8 cellular contexts compared by ENCODE assay signal in genomic region chr1:26378088-26378878, GRCh38. TPM values are rescaled to one million over a fixed set of nuclear protein-coding genes. Genes with fewer than 3 reads are reported as not detected.
DNase-seq lines count a peak whose midpoint lies in the region; TF ChIP-seq lines count a peak whose summit lies in the region.

No MANE protein-coding gene starts in this region.

- no peaks in the 10 kb centered on the region for H3K9me3 Mint-ChIP-seq in CD14-positive monocyte

- H3K4me3 ChIP-seq in fibroblast of villous mesenchyme (ENCODE audit: low read depth, low read length) (peak overlapping the region; percentile 34), prostate gland (no peak overlapping the region)

- no peaks in the 10 kb centered on the region for H3K36me3 Mint-ChIP-seq in CD14-positive monocyte

- no peaks in the 10 kb centered on the region for H3K36me3 ChIP-seq in prostate gland

- H3K27ac ChIP-seq in prostate gland = no peak overlapping the region

- peaks cover 47% of the 10 kb centered on the region for H3K4me1 Mint-ChIP-seq in CD14-positive monocyte

- TF ChIP-seq POLR2A in prostate gland (IDR thresholded peaks at IDR 0.05) = no peak

- H3K27me3 ChIP-seq in prostate gland (replicated peaks; ENCODE audit: insufficient read depth) = no peaks in the 10 kb centered on the region

- DNase-seq in CD14-positive monocyte (ENCODE audit: low spot score) = no peak
- peak; percentile 90 for DNase-seq in H4 (ENCODE audit: low spot score)
- peak; percentile 28 for DNase-seq in NK-92 (lab: John Stamatoyannopoulos, UW; ENCODE audit: unreplicated experiment)
- peak; percentile 82 for DNase-seq in activated CD8-positive, alpha-beta memory T cell treated with anti-CD3 and anti-CD28 coated beads, Interleukin-2, amount 50 U/mL, for 48 hours
- DNase-seq in fibroblast of villous mesenchyme (ENCODE audit: low read depth) = peak; percentile 98
- DNase-seq in stimulated activated CD4-positive, alpha-beta T cell treated with anti-CD3 and anti-CD28 coated beads, Interleukin-2, amount 100 ng/mL, for 48 hours = peak; percentile 36 to 60
- no peak for DNase-seq in NAMALWA (ENCODE audit: low spot score)
- no peak for DNase-seq in prostate gland (ENCODE audit: low spot score)

- TF ChIP-seq CTCF in CD14-positive monocyte (IDR thresholded peaks at IDR 0.05) (no peak), fibroblast of villous mesenchyme (IDR thresholded peaks at IDR 0.05; ENCODE audit: insufficient read depth, low read depth, low read length) (no peak), prostate gland (IDR thresholded peaks at IDR 0.05) (no peak)

- H3K9me3 ChIP-seq in prostate gland = no peaks in the 10 kb centered on the region

- H3K27me3 Mint-ChIP-seq in CD14-positive monocyte (ENCODE audit: low read depth in 3 of 3) = peaks cover 12 to 16% (median 13%) of the 10 kb centered on the region in 3 donors

- intact Hi-C loops in CD14-positive monocyte (cut with micrococcal nuclease) (no loop called here), prostate gland (cut with DNase I) (no loop called here)

- peak overlapping the region; percentile 20 to 77 for H3K4me3 Mint-ChIP-seq in CD14-positive monocyte

- H3K27ac Mint-ChIP-seq in CD14-positive monocyte = peak overlapping the region; percentile 63 to 88 (median 78)

- H3K4me1 ChIP-seq in prostate gland (replicated peaks) = no peaks in the 10 kb centered on the region

- WGBS in prostate gland = 49% methylated on average over 5 of the region's 5 CpGs

RNA-seq across cellular contexts. Expression of gene ZNF683, which starts 5.7 kb away (rescaled TPM):
- not detected for polyA plus RNA-seq in CD14-positive monocyte
- total RNA-seq in H4 (2014; rRNA removed; shearing (Covaris generic)) = not detected in 2 replicates
- total RNA-seq in fibroblast of villous mesenchyme (not detected in 2 replicates), prostate gland (1 to 10 TPM in 1 of 2 donors, not detected in 1; 4.8 TPM)

RNA-seq across cellular contexts. Expression of gene CRYBG2, which starts 24.4 kb away (rescaled TPM):
- not detected for polyA plus RNA-seq in CD14-positive monocyte
- total RNA-seq in H4 (2014; rRNA removed; shearing (Covaris generic)) = not detected in 2 replicates
- total RNA-seq in fibroblast of villous mesenchyme (not detected in 2 replicates), prostate gland (1 to 10 TPM; 3.9 to 4.8 TPM)

RNA-seq across cellular contexts. Expression of gene LIN28A, which starts 32.3 kb away (rescaled TPM):
- not detected for polyA plus RNA-seq in CD14-positive monocyte
- total RNA-seq in H4 (2014; rRNA removed; shearing (Covaris generic)) = not detected in 2 replicates
- total RNA-seq in fibroblast of villous mesenchyme = not detected in 2 replicates
- under 1 TPM in 1 of 2 donors, not detected in 1; 0.17 TPM for total RNA-seq in prostate gland

RNA-seq across cellular contexts. Expression of gene DHDDS, which starts 53.8 kb away (rescaled TPM):
- polyA plus RNA-seq in CD14-positive monocyte = 10 to 100 TPM; 21.3 to 24.0 TPM
- total RNA-seq in H4 (2014; rRNA removed; shearing (Covaris generic)) = 24.6 and 39.4 TPM in 2 replicates
- 57.7 and 69.1 TPM in 2 replicates for total RNA-seq in fibroblast of villous mesenchyme
- 10 to 100 TPM; 28.9 to 39.0 TPM for total RNA-seq in prostate gland

Comparison
In these comparisons a context has a peak if more than half of its experiments do, and no peak if none do; other contexts are left out.
1. DNase-seq: peak in H4 (single experiment), NK-92 (single experiment), activated CD8-positive, alpha-beta memory T cell treated with anti-CD3 and anti-CD28 coated beads, Interleukin-2, amount 50 U/mL, for 48 hours (single experiment), fibroblast of villous mesenchyme (single experiment) and stimulated activated CD4-positive, alpha-beta T cell treated with anti-CD3 and anti-CD28 coated beads, Interleukin-2, amount 100 ng/mL, for 48 hours (2 of 2); none in CD14-positive monocyte (single experiment), NAMALWA (single experiment) and prostate gland (single experiment).